23 cellular contexts compared by ENCODE assay signal in genomic region chr16:78665373-78665772, GRCh38.
"Had no signal": no experiment of that assay in that cellular context is flagged by ENCODE, and none has a peak within 500 bp of the region (broad histone marks: within the 10 kb centered on the region; RNA-seq: fewer than 3 reads in every experiment).

No MANE protein-coding gene starts in this region.

- ATAC-seq: effector memory CD8-positive, alpha-beta T cell; heart right ventricle; left lobe of liver; lower lobe of right lung; stimulated activated naive B cell treated with anti-CD40 and anti-IgM and Interleukin-4, amounts not matched to agents 10 μg/mL and 1 μg/mL and 100 μg/mL, for 72 hours; T-cell; upper lobe of right lung had no signal

- DNase-seq: activated B cell treated with CpG ODN at 0.5 μM for 24 hours; activated CD8-positive, alpha-beta memory T cell treated with anti-CD3 and anti-CD28 coated beads for 24 hours; activated effector memory CD4-positive, alpha-beta T cell treated with Interleukin-2 at 50 U/mL for 16 hours; activated naive CD4-positive, alpha-beta T cell treated with Interleukin-2 at 50 U/mL for 16 hours; aorta; brain microvascular endothelial cell; caudate nucleus; cortex of kidney; effector memory CD8-positive, alpha-beta T cell; foreskin melanocyte; heart right ventricle; kidney glomerular epithelial cell; lower lobe of right lung; mesendoderm; sigmoid colon; stimulated activated CD4-positive, alpha-beta T cell treated with anti-CD3 and anti-CD28 coated beads, Interleukin-15, amount 100 ng/mL, for 24 hours; stimulated activated CD4-positive, alpha-beta T cell treated with anti-CD3 and anti-CD28 coated beads, Interleukin-2, amount 100 ng/mL, for 24 hours; stimulated activated naive B cell treated with anti-CD40 and anti-IgM and Interleukin-4, amounts not matched to agents 10 μg/mL and 1 μg/mL and 100 μg/mL, for 72 hours; stomach; T-cell; thyroid gland; upper lobe of right lung had no signal

- H3K27me3 ChIP-seq: brain microvascular endothelial cell, heart right ventricle, sigmoid colon, stomach, thyroid gland, upper lobe of right lung had no signal

- H3K9me3 ChIP-seq: heart right ventricle, lower lobe of right lung, sigmoid colon, stomach, thyroid gland, upper lobe of right lung had no signal

- H3K4me3 ChIP-seq: heart right ventricle, lower lobe of right lung, sigmoid colon, stomach, thyroid gland, upper lobe of right lung had no signal

- H3K4me1 ChIP-seq: sigmoid colon had no signal

- H3K27ac ChIP-seq: brain microvascular endothelial cell, heart right ventricle, lower lobe of right lung, sigmoid colon, stomach, thyroid gland, upper lobe of right lung had no signal

- H3K36me3 ChIP-seq: brain microvascular endothelial cell, heart right ventricle, lower lobe of right lung, sigmoid colon, stomach, thyroid gland, upper lobe of right lung had no signal
